In genomic region chr10:24467094-24467493, GRCh38 we compare ENCODE assay signal across 13 cellular contexts.
DNase-seq lines count a peak whose midpoint lies in the region; FAIRE-seq and TF ChIP-seq lines count a peak whose summit lies in the region.
"Had no signal": no experiment of that assay in that cellular context is flagged by ENCODE, and none has a peak within 500 bp of the region (broad histone marks: within the 10 kb centered on the region; RNA-seq: fewer than 3 reads in every experiment).

No MANE protein-coding gene starts in this region.

- TF ChIP-seq POLR2A in prostate gland (IDR thresholded peaks at IDR 0.05): no peak

- peak; percentile 5 for FAIRE-seq in RCC 7860 (lab: Jason Lieb, UNC)
- FAIRE-seq: endometrium had no signal

- H3K4me3 Mint-ChIP-seq in Calu3 (ENCODE audit: low read depth, unreplicated experiment) (peak overlapping the region; percentile 89), immature natural killer cell (no peak overlapping the region)
- H3K4me3 Mint-ChIP-seq: activated naive CD8-positive, alpha-beta T cell had no signal

- DNase-seq in Calu3 (no peak), RCC 7860 (ENCODE audit: low spot score) (no peak), fibroblast of lung (ENCODE audit: low read depth in 2 of 2) (peak; percentile 12 to 25), prostate gland (ENCODE audit: low spot score) (no peak), immature natural killer cell (no peak), hypothalamus (lab: John Stamatoyannopoulos, UW) (no peak), retina (no peak)
- DNase-seq in stimulated activated CD4-positive, alpha-beta T cell treated with anti-CD3 and anti-CD28 coated beads, Interleukin-12 subunit alpha, Interleukin-12 subunit beta, amount 100 ng/mL, for 4 hours: no peak
- DNase-seq: activated CD4-positive, alpha-beta T cell treated with anti-CD3 and anti-CD28 coated beads for 4 hours; CD8-positive, alpha-beta memory T cell; NCI-H2081 had no signal

- H3K27ac Mint-ChIP-seq in Calu3 (ENCODE audit: unreplicated experiment): peak overlapping the region; percentile 89
- no peak overlapping the region for H3K27ac Mint-ChIP-seq in immature natural killer cell
- H3K27ac Mint-ChIP-seq: activated naive CD8-positive, alpha-beta T cell had no signal

- no peaks in the 10 kb centered on the region for H3K9me3 Mint-ChIP-seq in Calu3 (ENCODE audit: low read depth, unreplicated experiment)
- H3K9me3 Mint-ChIP-seq in immature natural killer cell: peaks cover 0 to 1% (median 0%) of the 10 kb centered on the region in 6 donors
- H3K9me3 Mint-ChIP-seq: CD8-positive, alpha-beta memory T cell had no signal

- no peaks in the 10 kb centered on the region for H4K20me1 ChIP-seq in fibroblast of lung (ENCODE audit: control insufficient read depth, extremely low read depth, insufficient read depth, low read length)

- H2AFZ ChIP-seq in fibroblast of lung (ENCODE audit: low read length): no peak overlapping the region

- peak overlapping the region; percentile 63 for H3K4me2 ChIP-seq in fibroblast of lung (ENCODE audit: extremely low read depth, insufficient read depth, low read length)

- intact Hi-C loops in Calu3 (cut with micrococcal nuclease; ENCODE audit: unreplicated experiment): loop anchor here (2.0 to 5.0 kb wide), 3 partner anchors 16 to 50 kb away; no protein-coding TSS in a partner anchor
- intact Hi-C loops in prostate gland (cut with DNase I): no loop called here

- H3K27me3 ChIP-seq in fibroblast of lung (ENCODE audit: control insufficient read depth, insufficient read depth, low read length) (no peaks in the 10 kb centered on the region), prostate gland (replicated peaks; ENCODE audit: insufficient read depth) (no peaks in the 10 kb centered on the region)

- BruUV-seq in Calu3 (replicated peaks; lab: Mats Ljungman, UMichigan): no TSS peak

- peak overlapping the region in 3 of 4 experiments; percentile 7 to 77 (median 51) for H3K4me3 ChIP-seq in fibroblast of lung (replicated peaks in 1 of 4; ENCODE audit: control extremely low read depth in 1 of 4, insufficient read depth in 1 of 4, low read depth in 3 of 4, low read length in 4 of 4)
- H3K4me3 ChIP-seq in prostate gland: peak overlapping the region; percentile 11 to 17

- H3K36me3 Mint-ChIP-seq in Calu3 (ENCODE audit: insufficient read depth, unreplicated experiment): peaks cover 67% of the 10 kb centered on the region
- H3K36me3 Mint-ChIP-seq in immature natural killer cell: no peaks in the 10 kb centered on the region
- H3K36me3 Mint-ChIP-seq: activated naive CD8-positive, alpha-beta T cell; CD8-positive, alpha-beta memory T cell had no signal

- TF ChIP-seq CTCF in Calu3 (IDR thresholded peaks at IDR 0.05; ENCODE audit: unreplicated experiment) (no peak), fibroblast of lung (conservative IDR thresholded peaks at IDR 0.05 in 1 of 2, IDR thresholded peaks at IDR 0.05 in 1 of 2; ENCODE audit: low read depth in 1 of 2, low read length in 2 of 2) (no peak), prostate gland (IDR thresholded peaks at IDR 0.05) (no peak)

- H3K27ac ChIP-seq in fibroblast of lung (ENCODE audit: insufficient read depth, low read length) (no peak overlapping the region), prostate gland (peak overlapping the region; percentile 87 to 88)

- H3K36me3 ChIP-seq in fibroblast of lung (ENCODE audit: control insufficient read depth, insufficient read depth, low read length) (no peaks in the 10 kb centered on the region), prostate gland (no peaks in the 10 kb centered on the region)

- no peak overlapping the region for H3K9ac ChIP-seq in fibroblast of lung (ENCODE audit: insufficient read depth, low read length)

- H3K9me3 ChIP-seq in fibroblast of lung (ENCODE audit: control insufficient read depth, insufficient read depth, low read depth, low read length) (no peaks in the 10 kb centered on the region), prostate gland (no peaks in the 10 kb centered on the region)

- H3K4me1 ChIP-seq in fibroblast of lung (ENCODE audit: control insufficient read depth, extremely low read depth, insufficient read depth, low read length): peaks cover 10% of the 10 kb centered on the region
- peaks cover 9% of the 10 kb centered on the region for H3K4me1 ChIP-seq in prostate gland (replicated peaks)

- no peaks in the 10 kb centered on the region for H3K79me2 ChIP-seq in fibroblast of lung (ENCODE audit: control insufficient read depth, insufficient read depth, low read length)

- H3K4me1 Mint-ChIP-seq in Calu3 (ENCODE audit: low read depth, unreplicated experiment): peaks cover 58% of the 10 kb centered on the region
- H3K4me1 Mint-ChIP-seq in immature natural killer cell: peaks cover 4 to 10% of the 10 kb centered on the region in 2 donors

- CTCF ChIA-PET in Calu3 (lab: Charles Lee): interaction anchor here (0.7 to 1.1 kb wide), 2 partner anchors 30 to 46 kb away, joined by 3 read pairs; no protein-coding TSS in a partner anchor

- H3K27me3 Mint-ChIP-seq in Calu3 (ENCODE audit: unreplicated experiment) (no peaks in the 10 kb centered on the region), immature natural killer cell (ENCODE audit: low read depth in 3 of 3) (peaks cover 0 to 6% (median 0%) of the 10 kb centered on the region in 3 donors)

- WGBS in prostate gland: 60% methylated on average over 3 of the region's 3 CpGs

Comparison
In these comparisons a context has a peak if more than half of its experiments do, and no peak if none do; other contexts are left out.
1. DNase-seq: peak in fibroblast of lung (2 of 2); none in Calu3 (single experiment), RCC 7860 (single experiment), prostate gland (single experiment), immature natural killer cell (0 of 3), stimulated activated CD4-positive, alpha-beta T cell treated with anti-CD3 and anti-CD28 coated beads, Interleukin-12 subunit alpha, Interleukin-12 subunit beta, amount 100 ng/mL, for 4 hours (single experiment), hypothalamus (0 of 51) and retina (single experiment).